10 cellular contexts compared by ENCODE assay signal in the genomic region with DNA sequence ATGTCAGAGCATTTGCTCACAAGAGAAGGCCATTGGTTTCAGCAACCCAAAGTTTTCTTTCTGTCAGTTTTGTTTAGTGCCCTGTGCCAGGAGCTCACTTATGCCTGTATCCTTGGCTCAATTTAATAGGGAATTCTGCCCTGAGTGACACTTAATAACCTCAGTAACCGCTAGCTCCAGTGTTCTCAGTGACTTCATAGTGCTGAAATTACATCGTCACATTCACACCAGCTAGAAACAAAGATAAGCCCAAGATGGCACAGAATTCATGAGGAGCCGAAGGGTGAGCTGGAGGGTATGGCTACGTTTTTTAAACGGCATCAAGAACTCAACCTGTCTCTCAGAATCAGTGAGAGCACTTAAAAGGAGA. TPM values are rescaled to one million over a fixed set of nuclear protein-coding genes. Genes with fewer than 3 reads are reported as not detected.
DNase-seq lines count a peak whose midpoint lies in the region; ATAC-seq and TF ChIP-seq lines count a peak whose summit lies in the region.
"Had no signal": no experiment of that assay in that cellular context is flagged by ENCODE, and none has a peak within 500 bp of the region (broad histone marks: within the 10 kb centered on the region; RNA-seq: fewer than 3 reads in every experiment).

No MANE protein-coding gene starts in this region.

- H3K36me3 ChIP-seq in SJSA1 (no peaks in the 10 kb centered on the region), thyroid gland (no peaks in the 10 kb centered on the region)

- TF ChIP-seq CTCF in fibroblast of mammary gland (conservative IDR thresholded peaks at IDR 0.05; ENCODE audit: control insufficient read depth, insufficient read depth, low read depth, low read length) (no peak), osteocyte (IDR thresholded peaks at IDR 0.05) (no peak), thyroid gland (IDR thresholded peaks at IDR 0.05) (no peak)

- no peak overlapping the region for H3K4me3 Mint-ChIP-seq in osteocyte (ENCODE audit: unreplicated experiment)

- intact Hi-C loops in thyroid gland (cut with DNase I): no loop called here

- peaks cover 49% of the 10 kb centered on the region for H3K4me1 Mint-ChIP-seq in osteocyte (ENCODE audit: unreplicated experiment)

- peak overlapping the region; percentile 66 for H3K27ac Mint-ChIP-seq in osteocyte (ENCODE audit: unreplicated experiment)

- H3K4me3 ChIP-seq in SJSA1 (no peak overlapping the region), fibroblast of mammary gland (ENCODE audit: control insufficient read depth, low read depth, low read length) (no peak overlapping the region), thyroid gland (replicated peaks in 1 of 3) (no peak overlapping the region)

- H3K27me3 ChIP-seq in SJSA1 (replicated peaks) (no peaks in the 10 kb centered on the region), thyroid gland (no peaks in the 10 kb centered on the region)

- H3K27ac ChIP-seq in SJSA1 (peak overlapping the region; percentile 53), caudate nucleus (ENCODE audit: low read depth, low read length) (no peak overlapping the region), thyroid gland (no peak overlapping the region)
- H3K27ac ChIP-seq: parathyroid adenoma had no signal

- H3K27me3 Mint-ChIP-seq in osteocyte (ENCODE audit: unreplicated experiment): no peaks in the 10 kb centered on the region

- H3K9me3 ChIP-seq in SJSA1 (replicated peaks) (no peaks in the 10 kb centered on the region), thyroid gland (no peaks in the 10 kb centered on the region)

- peak; percentile 46 for DNase-seq in Daoy (ENCODE audit: low read depth)
- DNase-seq in SJSA1 (ENCODE audit: low read depth in 1 of 2, low spot score in 2 of 2): no peak
- peak; percentile 59 for DNase-seq in fibroblast of mammary gland (ENCODE audit: low read depth)
- DNase-seq in osteocyte (ENCODE audit: extremely low spot score, unreplicated experiment): no peak
- DNase-seq in caudate nucleus (lab: John Stamatoyannopoulos, UW): no peak
- no peak for DNase-seq in NOMO-1 (lab: John Stamatoyannopoulos, UW; ENCODE audit: unreplicated experiment in 2 of 2)
- no peak for DNase-seq in thyroid gland
- DNase-seq: SHP77 treated with DMSO at 0.1 percent for 48 hours had no signal

- H3K36me3 Mint-ChIP-seq in osteocyte (ENCODE audit: unreplicated experiment): no peaks in the 10 kb centered on the region

- H3K9me3 Mint-ChIP-seq in osteocyte (ENCODE audit: unreplicated experiment): no peaks in the 10 kb centered on the region

- no peak for ATAC-seq in GM19328 (IDR thresholded peaks at IDR 0.05; ENCODE audit: unreplicated experiment)

- H3K4me1 ChIP-seq in SJSA1 (replicated peaks) (peaks cover 70% of the 10 kb centered on the region), thyroid gland (no peaks in the 10 kb centered on the region)
- H3K4me1 ChIP-seq: parathyroid adenoma had no signal

- no peak for TF ChIP-seq POLR2A in thyroid gland (IDR thresholded peaks at IDR 0.05)

- WGBS in thyroid gland, 2 donors: 22 to 36% methylated on average over 5 of the region's 5 CpGs

RNA-seq across cellular contexts. Expression of a gene that starts 37.1 kb away (rescaled TPM):
- total RNA-seq in Daoy (2014; rRNA removed; shearing (Covaris generic)): 6.5 and 7.0 TPM in 2 replicates
- total RNA-seq in SJSA1 (2014; rRNA removed; shearing (Covaris generic)): 2.5 and 2.9 TPM in 2 replicates
- total RNA-seq in osteocyte (2.1 and 2.4 TPM in 2 replicates), thyroid gland (1 to 10 TPM in 3 of 4 donors, under 1 TPM in 1; 0.56 to 5.0 (median 1.5) TPM)

Comparison
In these comparisons a context has a peak if more than half of its experiments do, and no peak if none do; other contexts are left out.
1. DNase-seq: peak in Daoy (single experiment) and fibroblast of mammary gland (single experiment); none in SJSA1 (0 of 2), osteocyte (single experiment), caudate nucleus (0 of 61), NOMO-1 (0 of 2) and thyroid gland (0 of 2).